1 cellular context compared by ENCODE assay signal in the genomic region with DNA sequence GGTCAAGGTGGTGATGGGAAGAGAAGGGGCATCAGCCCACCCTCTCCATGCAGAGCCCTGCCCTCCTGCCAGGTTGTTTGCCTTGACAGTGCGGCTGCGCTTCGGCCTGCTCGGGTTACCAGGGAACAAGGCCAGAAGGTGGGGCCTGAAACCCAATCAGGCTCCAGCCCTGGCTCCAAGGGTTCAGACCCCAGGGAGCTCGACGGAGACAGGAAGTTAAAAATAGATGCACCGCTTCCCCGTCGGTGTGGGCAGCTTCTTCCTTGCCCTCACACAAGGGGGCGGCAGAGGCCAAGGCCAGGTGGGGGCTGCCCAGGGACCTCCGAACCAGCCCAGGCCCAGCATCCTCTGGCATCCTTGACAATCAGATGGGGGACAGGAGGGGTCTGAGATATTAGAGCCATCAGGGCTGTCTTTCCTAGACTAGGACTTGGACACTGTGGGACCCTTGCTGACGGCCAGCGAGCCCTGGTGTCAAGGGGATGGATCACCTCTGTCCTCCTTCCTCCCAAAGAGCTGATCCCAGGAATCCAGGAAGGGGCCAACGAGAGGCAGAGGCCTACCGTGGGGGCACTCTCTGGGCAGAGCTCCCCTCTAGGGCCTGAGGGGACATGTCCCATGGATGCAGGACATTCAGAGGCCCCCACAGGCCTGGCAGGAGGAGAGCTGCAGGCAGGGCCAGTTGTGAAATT.
A peak's percentile ranks its signal among the peaks of the same experiment; 100 is the strongest.
TF ChIP-seq lines count a peak whose summit lies in the region.

No MANE protein-coding gene starts in this region.

TF ChIP-seq in HepG2, 621 proteins besides CTCF, POLR2A, EP300 and RAD21 (continued from another document and continues in another):
- TF ChIP-seq, protein P1, sequence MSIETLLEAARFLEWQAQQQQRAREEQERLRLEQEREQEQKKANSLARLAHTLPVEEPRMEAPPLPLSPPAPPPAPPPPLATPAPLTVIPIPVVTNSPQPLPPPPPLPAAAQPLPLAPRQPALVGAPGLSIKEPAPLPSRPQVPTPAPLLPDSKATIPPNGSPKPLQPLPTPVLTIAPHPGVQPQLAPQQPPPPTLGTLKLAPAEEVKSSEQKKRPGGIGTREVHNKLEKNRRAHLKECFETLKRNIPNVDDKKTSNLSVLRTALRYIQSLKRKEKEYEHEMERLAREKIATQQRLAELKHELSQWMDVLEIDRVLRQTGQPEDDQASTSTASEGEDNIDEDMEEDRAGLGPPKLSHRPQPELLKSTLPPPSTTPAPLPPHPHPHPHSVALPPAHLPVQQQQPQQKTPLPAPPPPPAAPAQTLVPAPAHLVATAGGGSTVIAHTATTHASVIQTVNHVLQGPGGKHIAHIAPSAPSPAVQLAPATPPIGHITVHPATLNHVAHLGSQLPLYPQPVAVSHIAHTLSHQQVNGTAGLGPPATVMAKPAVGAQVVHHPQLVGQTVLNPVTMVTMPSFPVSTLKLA (IDR thresholded peaks at IDR 0.05) = no peak
- TF ChIP-seq, protein P2, sequence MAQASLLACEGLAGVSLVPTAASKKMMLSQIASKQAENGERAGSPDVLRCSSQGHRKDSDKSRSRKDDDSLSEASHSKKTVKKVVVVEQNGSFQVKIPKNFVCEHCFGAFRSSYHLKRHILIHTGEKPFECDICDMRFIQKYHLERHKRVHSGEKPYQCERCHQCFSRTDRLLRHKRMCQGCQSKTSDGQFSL (CRISPR knock-in tag; IDR thresholded peaks at IDR 0.05) = no peak
- TF ChIP-seq NAIF1 (CRISPR knock-in tag; IDR thresholded peaks at IDR 0.05; ENCODE audit: borderline replicate concordance) (no peak), GATAD1 (CRISPR knock-in tag; IDR thresholded peaks at IDR 0.05) (peak; percentile 68), ZNF547 (CRISPR knock-in tag; IDR thresholded peaks at IDR 0.05) (no peak), ZFP90 (CRISPR knock-in tag; IDR thresholded peaks at IDR 0.05; ENCODE audit: borderline replicate concordance) (0 out of 2 replicates have a peak, but pooled peaks have one; percentile 80), HMGA1 (CRISPR knock-in tag; conservative IDR thresholded peaks at IDR 0.05) (no peak), SIX1 (CRISPR knock-in tag; IDR thresholded peaks at IDR 0.05; ENCODE audit: borderline replicate concordance) (peak; percentile 72; the same call in 1 of the 2 replicates), FOXJ3 (CRISPR knock-in tag; IDR thresholded peaks at IDR 0.05; ENCODE audit: borderline replicate concordance) (no peak), CHD2 (IDR thresholded peaks at IDR 0.05; ENCODE audit: low read depth, low read length) (no peak), ZNF652 (CRISPR knock-in tag; IDR thresholded peaks at IDR 0.05; ENCODE audit: borderline replicate concordance, low read depth) (no peak), MED13 (CRISPR knock-in tag; IDR thresholded peaks at IDR 0.05) (no peak), REL (CRISPR knock-in tag; conservative IDR thresholded peaks at IDR 0.05) (no peak), ATF7-NPFF (CRISPR knock-in tag; IDR thresholded peaks at IDR 0.05; ENCODE audit: low read depth) (no peak), PHF20 (CRISPR knock-in tag; IDR thresholded peaks at IDR 0.05) (no peak), ZNF772 (CRISPR knock-in tag; IDR thresholded peaks at IDR 0.05) (0 out of 2 replicates have a peak, but pooled peaks have one; percentile 18), RELA (CRISPR knock-in tag; IDR thresholded peaks at IDR 0.05) (0 out of 2 replicates have a peak, but pooled peaks have one; percentile 19), GPN1 (CRISPR knock-in tag; IDR thresholded peaks at IDR 0.05; ENCODE audit: borderline replicate concordance) (no peak), HMG20A (CRISPR knock-in tag; IDR thresholded peaks at IDR 0.05; ENCODE audit: borderline replicate concordance) (no peak), ZMYM3 (CRISPR knock-in tag; IDR thresholded peaks at IDR 0.05) (peak; percentile 59; the same call in 1 of the 2 replicates), SMARCE1 (IDR thresholded peaks at IDR 0.05; ENCODE audit: borderline replicate concordance) (no peak), ETV5 (CRISPR knock-in tag; IDR thresholded peaks at IDR 0.05; ENCODE audit: borderline replicate concordance) (peak; percentile 87), TCF7L2 (IDR thresholded peaks at IDR 0.05; ENCODE audit: low read depth, low read length) (no peak), IRF2 (CRISPR knock-in tag; IDR thresholded peaks at IDR 0.05) (peak; percentile 57; the same call in 1 of the 2 replicates), IKZF4 (CRISPR knock-in tag; IDR thresholded peaks at IDR 0.05; ENCODE audit: borderline replicate concordance, low read depth, not compliant biosample characterization) (no peak), PCBP2 (optimal IDR thresholded peaks at IDR 0.05; ENCODE audit: low read depth, low read length, poor library complexity, severe bottlenecking) (no peak), ZNF672 (CRISPR knock-in tag; IDR thresholded peaks at IDR 0.05) (no peak), ZSCAN22 (CRISPR knock-in tag; IDR thresholded peaks at IDR 0.05) (no peak), FOXK2 (IDR thresholded peaks at IDR 0.05) (no peak), ZNF121 (CRISPR knock-in tag; IDR thresholded peaks at IDR 0.05) (no peak), ATM (IDR thresholded peaks at IDR 0.05; ENCODE audit: borderline replicate concordance) (no peak), ZNF619 (CRISPR knock-in tag; IDR thresholded peaks at IDR 0.05) (no peak), ZNF552 (CRISPR knock-in tag; IDR thresholded peaks at IDR 0.05; ENCODE audit: borderline replicate concordance) (no peak; the same call in 1 of the 2 replicates), FOXM1 (CRISPR knock-in tag; IDR thresholded peaks at IDR 0.05) (no peak), MAF1 (CRISPR knock-in tag; IDR thresholded peaks at IDR 0.05; ENCODE audit: borderline replicate concordance) (no peak), PHB2 (IDR thresholded peaks at IDR 0.05; ENCODE audit: partially characterized antibody) (no peak)
- TF ChIP-seq, protein P3, sequence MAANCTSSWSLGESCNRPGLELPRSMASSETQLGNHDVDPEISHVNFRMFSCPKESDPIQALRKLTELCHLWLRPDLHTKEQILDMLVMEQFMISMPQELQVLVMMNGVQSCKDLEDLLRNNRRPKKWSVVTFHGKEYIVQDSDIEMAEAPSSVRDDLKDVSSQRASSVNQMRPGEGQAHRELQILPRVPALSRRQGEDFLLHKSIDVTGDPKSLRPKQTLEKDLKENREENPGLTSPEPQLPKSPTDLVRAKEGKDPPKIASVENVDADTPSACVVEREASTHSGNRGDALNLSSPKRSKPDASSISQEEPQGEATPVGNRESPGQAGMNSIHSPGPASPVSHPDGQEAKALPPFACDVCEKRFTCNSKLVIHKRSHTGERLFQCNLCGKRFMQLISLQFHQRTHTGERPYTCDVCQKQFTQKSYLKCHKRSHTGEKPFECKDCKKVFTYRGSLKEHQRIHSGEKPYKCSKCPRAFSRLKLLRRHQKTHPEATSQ (CRISPR knock-in tag; IDR thresholded peaks at IDR 0.05; ENCODE audit: borderline replicate concordance) = no peak
- TF ChIP-seq, protein P4, sequence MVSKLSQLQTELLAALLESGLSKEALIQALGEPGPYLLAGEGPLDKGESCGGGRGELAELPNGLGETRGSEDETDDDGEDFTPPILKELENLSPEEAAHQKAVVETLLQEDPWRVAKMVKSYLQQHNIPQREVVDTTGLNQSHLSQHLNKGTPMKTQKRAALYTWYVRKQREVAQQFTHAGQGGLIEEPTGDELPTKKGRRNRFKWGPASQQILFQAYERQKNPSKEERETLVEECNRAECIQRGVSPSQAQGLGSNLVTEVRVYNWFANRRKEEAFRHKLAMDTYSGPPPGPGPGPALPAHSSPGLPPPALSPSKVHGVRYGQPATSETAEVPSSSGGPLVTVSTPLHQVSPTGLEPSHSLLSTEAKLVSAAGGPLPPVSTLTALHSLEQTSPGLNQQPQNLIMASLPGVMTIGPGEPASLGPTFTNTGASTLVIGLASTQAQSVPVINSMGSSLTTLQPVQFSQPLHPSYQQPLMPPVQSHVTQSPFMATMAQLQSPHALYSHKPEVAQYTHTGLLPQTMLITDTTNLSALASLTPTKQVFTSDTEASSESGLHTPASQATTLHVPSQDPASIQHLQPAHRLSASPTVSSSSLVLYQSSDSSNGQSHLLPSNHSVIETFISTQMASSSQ (IDR thresholded peaks at IDR 0.05; ENCODE audit: low read depth) = no peak
- TF ChIP-seq, protein P4 (CRISPR knock-in tag; IDR thresholded peaks at IDR 0.05; ENCODE audit: borderline replicate concordance) = no peak
- TF ChIP-seq, protein P5, sequence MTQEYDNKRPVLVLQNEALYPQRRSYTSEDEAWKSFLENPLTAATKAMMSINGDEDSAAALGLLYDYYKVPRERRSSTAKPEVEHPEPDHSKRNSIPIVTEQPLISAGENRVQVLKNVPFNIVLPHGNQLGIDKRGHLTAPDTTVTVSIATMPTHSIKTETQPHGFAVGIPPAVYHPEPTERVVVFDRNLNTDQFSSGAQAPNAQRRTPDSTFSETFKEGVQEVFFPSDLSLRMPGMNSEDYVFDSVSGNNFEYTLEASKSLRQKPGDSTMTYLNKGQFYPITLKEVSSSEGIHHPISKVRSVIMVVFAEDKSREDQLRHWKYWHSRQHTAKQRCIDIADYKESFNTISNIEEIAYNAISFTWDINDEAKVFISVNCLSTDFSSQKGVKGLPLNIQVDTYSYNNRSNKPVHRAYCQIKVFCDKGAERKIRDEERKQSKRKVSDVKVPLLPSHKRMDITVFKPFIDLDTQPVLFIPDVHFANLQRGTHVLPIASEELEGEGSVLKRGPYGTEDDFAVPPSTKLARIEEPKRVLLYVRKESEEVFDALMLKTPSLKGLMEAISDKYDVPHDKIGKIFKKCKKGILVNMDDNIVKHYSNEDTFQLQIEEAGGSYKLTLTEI (CRISPR knock-in tag; conservative IDR thresholded peaks at IDR 0.05) = no peak
- TF ChIP-seq, protein P6, sequence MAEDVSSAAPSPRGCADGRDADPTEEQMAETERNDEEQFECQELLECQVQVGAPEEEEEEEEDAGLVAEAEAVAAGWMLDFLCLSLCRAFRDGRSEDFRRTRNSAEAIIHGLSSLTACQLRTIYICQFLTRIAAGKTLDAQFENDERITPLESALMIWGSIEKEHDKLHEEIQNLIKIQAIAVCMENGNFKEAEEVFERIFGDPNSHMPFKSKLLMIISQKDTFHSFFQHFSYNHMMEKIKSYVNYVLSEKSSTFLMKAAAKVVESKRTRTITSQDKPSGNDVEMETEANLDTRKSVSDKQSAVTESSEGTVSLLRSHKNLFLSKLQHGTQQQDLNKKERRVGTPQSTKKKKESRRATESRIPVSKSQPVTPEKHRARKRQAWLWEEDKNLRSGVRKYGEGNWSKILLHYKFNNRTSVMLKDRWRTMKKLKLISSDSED (CRISPR knock-in tag; IDR thresholded peaks at IDR 0.05) = no peak
- TF ChIP-seq, protein P7, sequence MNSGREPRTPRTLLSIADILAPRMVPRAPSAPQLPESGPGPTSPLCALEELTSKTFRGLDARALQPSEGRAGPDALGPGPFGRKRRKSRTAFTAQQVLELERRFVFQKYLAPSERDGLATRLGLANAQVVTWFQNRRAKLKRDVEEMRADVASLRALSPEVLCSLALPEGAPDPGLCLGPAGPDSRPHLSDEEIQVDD (CRISPR knock-in tag; IDR thresholded peaks at IDR 0.05; ENCODE audit: borderline replicate concordance) = no peak
- TF ChIP-seq, protein P8, sequence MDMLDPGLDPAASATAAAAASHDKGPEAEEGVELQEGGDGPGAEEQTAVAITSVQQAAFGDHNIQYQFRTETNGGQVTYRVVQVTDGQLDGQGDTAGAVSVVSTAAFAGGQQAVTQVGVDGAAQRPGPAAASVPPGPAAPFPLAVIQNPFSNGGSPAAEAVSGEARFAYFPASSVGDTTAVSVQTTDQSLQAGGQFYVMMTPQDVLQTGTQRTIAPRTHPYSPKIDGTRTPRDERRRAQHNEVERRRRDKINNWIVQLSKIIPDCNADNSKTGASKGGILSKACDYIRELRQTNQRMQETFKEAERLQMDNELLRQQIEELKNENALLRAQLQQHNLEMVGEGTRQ (IDR thresholded peaks at IDR 0.05; ENCODE audit: low read depth, low read length) = no peak
- TF ChIP-seq, protein P8 (CRISPR knock-in tag; IDR thresholded peaks at IDR 0.05; ENCODE audit: borderline replicate concordance) = no peak
- TF ChIP-seq, protein P9, sequence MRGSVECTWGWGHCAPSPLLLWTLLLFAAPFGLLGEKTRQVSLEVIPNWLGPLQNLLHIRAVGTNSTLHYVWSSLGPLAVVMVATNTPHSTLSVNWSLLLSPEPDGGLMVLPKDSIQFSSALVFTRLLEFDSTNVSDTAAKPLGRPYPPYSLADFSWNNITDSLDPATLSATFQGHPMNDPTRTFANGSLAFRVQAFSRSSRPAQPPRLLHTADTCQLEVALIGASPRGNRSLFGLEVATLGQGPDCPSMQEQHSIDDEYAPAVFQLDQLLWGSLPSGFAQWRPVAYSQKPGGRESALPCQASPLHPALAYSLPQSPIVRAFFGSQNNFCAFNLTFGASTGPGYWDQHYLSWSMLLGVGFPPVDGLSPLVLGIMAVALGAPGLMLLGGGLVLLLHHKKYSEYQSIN (CRISPR knock-in tag; IDR thresholded peaks at IDR 0.05; ENCODE audit: borderline replicate concordance) = no peak
- TF ChIP-seq, protein P10, sequence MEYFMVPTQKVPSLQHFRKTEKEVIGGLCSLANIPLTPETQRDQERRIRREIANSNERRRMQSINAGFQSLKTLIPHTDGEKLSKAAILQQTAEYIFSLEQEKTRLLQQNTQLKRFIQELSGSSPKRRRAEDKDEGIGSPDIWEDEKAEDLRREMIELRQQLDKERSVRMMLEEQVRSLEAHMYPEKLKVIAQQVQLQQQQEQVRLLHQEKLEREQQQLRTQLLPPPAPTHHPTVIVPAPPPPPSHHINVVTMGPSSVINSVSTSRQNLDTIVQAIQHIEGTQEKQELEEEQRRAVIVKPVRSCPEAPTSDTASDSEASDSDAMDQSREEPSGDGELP (IDR thresholded peaks at IDR 0.05; ENCODE audit: borderline replicate concordance, low read depth) = no peak
- TF ChIP-seq, protein P11, sequence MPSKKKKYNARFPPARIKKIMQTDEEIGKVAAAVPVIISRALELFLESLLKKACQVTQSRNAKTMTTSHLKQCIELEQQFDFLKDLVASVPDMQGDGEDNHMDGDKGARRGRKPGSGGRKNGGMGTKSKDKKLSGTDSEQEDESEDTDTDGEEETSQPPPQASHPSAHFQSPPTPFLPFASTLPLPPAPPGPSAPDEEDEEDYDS (CRISPR knock-in tag; IDR thresholded peaks at IDR 0.05) = peak; percentile 32; the same call in 1 of the 2 replicates
